2 cellular contexts compared by ENCODE assay signal in the genomic region with DNA sequence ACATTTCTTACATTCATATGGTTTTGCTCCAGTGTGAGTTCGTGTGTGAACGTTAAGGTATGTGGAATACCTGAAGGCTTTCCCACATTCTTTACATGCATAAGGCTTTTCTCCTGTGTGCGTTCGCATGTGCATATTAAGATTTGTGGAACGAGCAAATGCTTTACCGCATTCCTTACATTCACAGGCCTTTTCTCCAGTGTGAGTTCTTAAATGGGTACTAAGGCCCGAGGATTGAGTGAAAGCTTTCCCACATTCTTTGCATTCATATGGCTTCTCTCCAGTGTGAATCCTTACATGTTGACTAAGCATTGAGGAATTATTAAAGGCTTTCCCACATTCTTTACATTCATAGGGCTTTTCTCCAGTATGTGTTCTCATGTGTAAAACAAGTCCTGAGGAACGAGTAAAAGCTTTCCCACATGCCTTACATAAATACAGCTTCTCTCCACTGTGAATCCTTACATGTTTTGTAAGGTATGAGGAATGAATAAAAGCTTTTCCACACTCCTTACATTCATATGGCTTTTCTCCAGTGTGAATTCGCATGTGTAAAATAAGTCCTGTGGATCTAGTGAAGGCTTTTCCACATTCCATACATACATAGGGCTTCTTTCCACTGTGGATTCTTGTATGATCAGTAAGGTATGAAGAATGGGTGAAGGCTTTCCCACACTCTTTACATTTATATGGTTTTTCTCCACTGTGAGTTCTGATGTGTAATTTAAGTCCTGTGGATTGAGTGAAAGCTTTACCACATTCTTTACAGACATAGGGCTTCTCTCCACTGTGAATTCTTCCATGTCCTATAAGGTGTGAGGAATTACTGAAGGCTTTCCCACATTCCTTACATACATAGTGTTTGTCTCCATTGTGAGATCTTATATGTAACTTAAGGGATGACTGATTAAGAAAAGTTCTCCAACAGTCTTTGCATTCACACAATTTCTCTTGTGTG.
TF ChIP-seq lines count a peak whose summit lies in the region.

No MANE protein-coding gene starts in this region.

TF ChIP-seq in GM23338, 12 proteins besides CTCF, POLR2A, EP300 and RAD21:
- no peak for TF ChIP-seq ZNF114 (CRISPR knock-in tag; IDR thresholded peaks at IDR 0.05)
TF ChIP-seq in GM23338: peak in this region for 0.

TF ChIP-seq in WTC11, 78 proteins besides CTCF, POLR2A, EP300 and RAD21:
- TF ChIP-seq E2F5 (CRISPR knock-in tag; IDR thresholded peaks at IDR 0.05) = no peak
- TF ChIP-seq ATF6 (CRISPR knock-in tag; IDR thresholded peaks at IDR 0.05) = no peak
- TF ChIP-seq, protein P1, sequence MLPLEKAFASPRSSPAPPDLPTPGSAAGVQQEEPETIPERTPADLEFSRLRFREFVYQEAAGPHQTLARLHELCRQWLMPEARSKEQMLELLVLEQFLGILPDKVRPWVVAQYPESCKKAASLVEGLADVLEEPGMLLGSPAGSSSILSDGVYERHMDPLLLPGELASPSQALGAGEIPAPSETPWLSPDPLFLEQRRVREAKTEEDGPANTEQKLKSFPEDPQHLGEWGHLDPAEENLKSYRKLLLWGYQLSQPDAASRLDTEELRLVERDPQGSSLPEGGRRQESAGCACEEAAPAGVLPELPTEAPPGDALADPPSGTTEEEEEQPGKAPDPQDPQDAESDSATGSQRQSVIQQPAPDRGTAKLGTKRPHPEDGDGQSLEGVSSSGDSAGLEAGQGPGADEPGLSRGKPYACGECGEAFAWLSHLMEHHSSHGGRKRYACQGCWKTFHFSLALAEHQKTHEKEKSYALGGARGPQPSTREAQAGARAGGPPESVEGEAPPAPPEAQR (CRISPR knock-in tag; IDR thresholded peaks at IDR 0.05) = no peak
- TF ChIP-seq, protein P2, sequence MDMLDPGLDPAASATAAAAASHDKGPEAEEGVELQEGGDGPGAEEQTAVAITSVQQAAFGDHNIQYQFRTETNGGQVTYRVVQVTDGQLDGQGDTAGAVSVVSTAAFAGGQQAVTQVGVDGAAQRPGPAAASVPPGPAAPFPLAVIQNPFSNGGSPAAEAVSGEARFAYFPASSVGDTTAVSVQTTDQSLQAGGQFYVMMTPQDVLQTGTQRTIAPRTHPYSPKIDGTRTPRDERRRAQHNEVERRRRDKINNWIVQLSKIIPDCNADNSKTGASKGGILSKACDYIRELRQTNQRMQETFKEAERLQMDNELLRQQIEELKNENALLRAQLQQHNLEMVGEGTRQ (CRISPR knock-in tag; IDR thresholded peaks at IDR 0.05) = no peak
- TF ChIP-seq MXD4 (CRISPR knock-in tag; IDR thresholded peaks at IDR 0.05; ENCODE audit: borderline replicate concordance) = no peak
- TF ChIP-seq, protein P3, sequence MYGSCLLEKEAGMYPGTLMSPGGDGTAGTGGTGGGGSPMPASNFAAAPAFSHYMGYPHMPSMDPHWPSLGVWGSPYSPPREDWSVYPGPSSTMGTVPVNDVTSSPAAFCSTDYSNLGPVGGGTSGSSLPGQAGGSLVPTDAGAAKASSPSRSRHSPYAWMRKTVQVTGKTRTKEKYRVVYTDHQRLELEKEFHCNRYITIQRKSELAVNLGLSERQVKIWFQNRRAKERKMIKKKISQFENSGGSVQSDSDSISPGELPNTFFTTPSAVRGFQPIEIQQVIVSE (CRISPR knock-in tag; IDR thresholded peaks at IDR 0.05; ENCODE audit: borderline replicate concordance) = no peak
- TF ChIP-seq, protein P4, sequence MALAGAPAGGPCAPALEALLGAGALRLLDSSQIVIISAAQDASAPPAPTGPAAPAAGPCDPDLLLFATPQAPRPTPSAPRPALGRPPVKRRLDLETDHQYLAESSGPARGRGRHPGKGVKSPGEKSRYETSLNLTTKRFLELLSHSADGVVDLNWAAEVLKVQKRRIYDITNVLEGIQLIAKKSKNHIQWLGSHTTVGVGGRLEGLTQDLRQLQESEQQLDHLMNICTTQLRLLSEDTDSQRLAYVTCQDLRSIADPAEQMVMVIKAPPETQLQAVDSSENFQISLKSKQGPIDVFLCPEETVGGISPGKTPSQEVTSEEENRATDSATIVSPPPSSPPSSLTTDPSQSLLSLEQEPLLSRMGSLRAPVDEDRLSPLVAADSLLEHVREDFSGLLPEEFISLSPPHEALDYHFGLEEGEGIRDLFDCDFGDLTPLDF (CRISPR knock-in tag; IDR thresholded peaks at IDR 0.05) = no peak
- TF ChIP-seq, protein P5, sequence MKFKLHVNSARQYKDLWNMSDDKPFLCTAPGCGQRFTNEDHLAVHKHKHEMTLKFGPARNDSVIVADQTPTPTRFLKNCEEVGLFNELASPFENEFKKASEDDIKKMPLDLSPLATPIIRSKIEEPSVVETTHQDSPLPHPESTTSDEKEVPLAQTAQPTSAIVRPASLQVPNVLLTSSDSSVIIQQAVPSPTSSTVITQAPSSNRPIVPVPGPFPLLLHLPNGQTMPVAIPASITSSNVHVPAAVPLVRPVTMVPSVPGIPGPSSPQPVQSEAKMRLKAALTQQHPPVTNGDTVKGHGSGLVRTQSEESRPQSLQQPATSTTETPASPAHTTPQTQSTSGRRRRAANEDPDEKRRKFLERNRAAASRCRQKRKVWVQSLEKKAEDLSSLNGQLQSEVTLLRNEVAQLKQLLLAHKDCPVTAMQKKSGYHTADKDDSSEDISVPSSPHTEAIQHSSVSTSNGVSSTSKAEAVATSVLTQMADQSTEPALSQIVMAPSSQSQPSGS (CRISPR knock-in tag; IDR thresholded peaks at IDR 0.05; ENCODE audit: borderline replicate concordance, low read depth) = no peak
- TF ChIP-seq TEAD1 (CRISPR knock-in tag; IDR thresholded peaks at IDR 0.05) = no peak
- TF ChIP-seq, protein P6, sequence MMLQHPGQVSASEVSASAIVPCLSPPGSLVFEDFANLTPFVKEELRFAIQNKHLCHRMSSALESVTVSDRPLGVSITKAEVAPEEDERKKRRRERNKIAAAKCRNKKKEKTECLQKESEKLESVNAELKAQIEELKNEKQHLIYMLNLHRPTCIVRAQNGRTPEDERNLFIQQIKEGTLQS (CRISPR knock-in tag; conservative IDR thresholded peaks at IDR 0.05) = no peak
- TF ChIP-seq MYBL2 (CRISPR knock-in tag; IDR thresholded peaks at IDR 0.05) = no peak
- TF ChIP-seq ELF4 (CRISPR knock-in tag; IDR thresholded peaks at IDR 0.05; ENCODE audit: low read depth) = no peak
